Comparison of ENCODE assay signal across 29 cellular contexts in the genomic region with DNA sequence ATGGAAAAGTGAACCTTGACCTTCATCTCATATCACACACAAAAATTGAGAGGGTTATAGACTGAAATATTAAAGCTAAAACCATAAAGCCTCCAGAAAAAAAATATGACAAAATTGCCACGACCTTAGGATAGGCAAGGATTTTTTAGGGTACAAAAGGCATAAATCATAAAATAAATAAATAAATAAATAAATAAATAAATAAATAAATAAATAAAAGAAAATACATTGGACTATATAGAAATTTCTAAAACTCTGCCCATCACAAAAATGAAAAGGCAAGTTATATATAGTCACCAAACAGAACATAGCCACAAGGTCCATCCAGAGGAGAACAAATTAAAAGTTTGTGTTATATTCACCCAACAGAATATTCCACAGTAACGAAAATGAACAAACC.
"Had no signal": no experiment of that assay in that cellular context is flagged by ENCODE, and none has a peak within 500 bp of the region (broad histone marks: within the 10 kb centered on the region; RNA-seq: fewer than 3 reads in every experiment).

No MANE protein-coding gene starts in this region.

- ATAC-seq: natural killer cell; right cardiac atrium; right lobe of liver; stimulated activated memory B cell treated with anti-CD40 and anti-IgM and Interleukin-4, amounts not matched to agents 10 μg/mL and 1 μg/mL and 100 μg/mL, for 72 hours; stimulated activated naive CD8-positive, alpha-beta T cell treated with anti-CD3 and anti-CD28 coated beads, Interleukin-15, amount 100 ng/mL, for 72 hours; stimulated activated naive CD8-positive, alpha-beta T cell treated with anti-CD3 and anti-CD28 coated beads, Interleukin-15, Interleukin-2, amounts not matched to agents 100 U/mL and 50 U/mL, for 24 hours; upper lobe of right lung had no signal

- H3K4me1 Mint-ChIP-seq: natural killer cell, nephron had no signal

- FAIRE-seq: small intestine had no signal

- H3K36me3 Mint-ChIP-seq: natural killer cell, type B pancreatic cell had no signal

- H3K27me3 ChIP-seq: neural progenitor cell, ovary, right lobe of liver, sigmoid colon, suprapubic skin, testis, tibial artery, transverse colon, upper lobe of right lung, uterus had no signal

- H3K4me3 Mint-ChIP-seq: natural killer cell; nephron; neural progenitor cell; stimulated activated memory B cell treated with anti-CD40 and anti-IgM and Interleukin-4, amounts not matched to agents 10 μg/mL and 1 μg/mL and 100 μg/mL, for 72 hours; stimulated activated naive CD8-positive, alpha-beta T cell treated with anti-CD3 and anti-CD28 coated beads, Interleukin-15, amount 100 ng/mL, for 72 hours; type B pancreatic cell had no signal

- DNase-seq: natural killer cell; occipital lobe; ovary; posterior cingulate gyrus; psoas muscle; right cardiac atrium; right lobe of liver; sigmoid colon; small intestine; stimulated activated CD4-positive, alpha-beta T cell treated with anti-CD3 and anti-CD28 coated beads, Interleukin-15, amount 100 ng/mL, for 24 hours; stimulated activated CD4-positive, alpha-beta T cell treated with anti-CD3 and anti-CD28 coated beads, Interleukin-4, amount 100 ng/mL, for 1 hour; stimulated activated CD4-positive, alpha-beta T cell treated with anti-CD3 and anti-CD28 coated beads, Interleukin-4, amount 100 ng/mL, for 4 hours; stimulated activated CD8-positive, alpha-beta memory T cell treated with anti-CD3 and anti-CD28 coated beads, Interleukin-4, amount 100 ng/mL, for 48 hours; stimulated activated naive CD4-positive, alpha-beta T cell; stimulated activated naive CD8-positive, alpha-beta T cell treated with anti-CD3 and anti-CD28 coated beads, Interleukin-15, amount 100 ng/mL, for 72 hours; stimulated activated naive CD8-positive, alpha-beta T cell treated with anti-CD3 and anti-CD28 coated beads, Interleukin-15, Interleukin-2, amounts not matched to agents 100 U/mL and 50 U/mL, for 24 hours; substantia nigra; testis; tibial artery; transverse colon; upper lobe of right lung; uterus had no signal

- H3K9me3 ChIP-seq: ovary, psoas muscle, right lobe of liver, sigmoid colon, suprapubic skin, testis, tibial artery, transverse colon, upper lobe of right lung, uterus had no signal

- H3K36me3 ChIP-seq: neural progenitor cell, ovary, uterus had no signal

- H3K9me3 Mint-ChIP-seq: natural killer cell; stimulated activated memory B cell treated with anti-CD40 and anti-IgM and Interleukin-4, amounts not matched to agents 10 μg/mL and 1 μg/mL and 100 μg/mL, for 72 hours; stimulated activated naive CD8-positive, alpha-beta T cell treated with anti-CD3 and anti-CD28 coated beads, Interleukin-15, amount 100 ng/mL, for 72 hours; type B pancreatic cell had no signal

- H3K27ac Mint-ChIP-seq: natural killer cell; nephron; neural progenitor cell; progenitor cell of endocrine pancreas; stimulated activated memory B cell treated with anti-CD40 and anti-IgM and Interleukin-4, amounts not matched to agents 10 μg/mL and 1 μg/mL and 100 μg/mL, for 72 hours; stimulated activated naive CD8-positive, alpha-beta T cell treated with anti-CD3 and anti-CD28 coated beads, Interleukin-15, amount 100 ng/mL, for 72 hours; type B pancreatic cell had no signal

- H3K27me3 Mint-ChIP-seq: progenitor cell of endocrine pancreas; stimulated activated memory B cell treated with anti-CD40 and anti-IgM and Interleukin-4, amounts not matched to agents 10 μg/mL and 1 μg/mL and 100 μg/mL, for 72 hours; stimulated activated naive CD8-positive, alpha-beta T cell treated with anti-CD3 and anti-CD28 coated beads, Interleukin-15, amount 100 ng/mL, for 72 hours; type B pancreatic cell had no signal

- H3K4me3 ChIP-seq: neural progenitor cell, ovary, psoas muscle, right lobe of liver, sigmoid colon, suprapubic skin, testis, tibial artery, transverse colon, upper lobe of right lung, uterus had no signal

- H3K4me1 ChIP-seq: parathyroid adenoma, sigmoid colon, suprapubic skin, testis, tibial artery, transverse colon, upper lobe of right lung, uterus had no signal
